ENCODE assay signal across 8 cellular contexts in the genomic region with DNA sequence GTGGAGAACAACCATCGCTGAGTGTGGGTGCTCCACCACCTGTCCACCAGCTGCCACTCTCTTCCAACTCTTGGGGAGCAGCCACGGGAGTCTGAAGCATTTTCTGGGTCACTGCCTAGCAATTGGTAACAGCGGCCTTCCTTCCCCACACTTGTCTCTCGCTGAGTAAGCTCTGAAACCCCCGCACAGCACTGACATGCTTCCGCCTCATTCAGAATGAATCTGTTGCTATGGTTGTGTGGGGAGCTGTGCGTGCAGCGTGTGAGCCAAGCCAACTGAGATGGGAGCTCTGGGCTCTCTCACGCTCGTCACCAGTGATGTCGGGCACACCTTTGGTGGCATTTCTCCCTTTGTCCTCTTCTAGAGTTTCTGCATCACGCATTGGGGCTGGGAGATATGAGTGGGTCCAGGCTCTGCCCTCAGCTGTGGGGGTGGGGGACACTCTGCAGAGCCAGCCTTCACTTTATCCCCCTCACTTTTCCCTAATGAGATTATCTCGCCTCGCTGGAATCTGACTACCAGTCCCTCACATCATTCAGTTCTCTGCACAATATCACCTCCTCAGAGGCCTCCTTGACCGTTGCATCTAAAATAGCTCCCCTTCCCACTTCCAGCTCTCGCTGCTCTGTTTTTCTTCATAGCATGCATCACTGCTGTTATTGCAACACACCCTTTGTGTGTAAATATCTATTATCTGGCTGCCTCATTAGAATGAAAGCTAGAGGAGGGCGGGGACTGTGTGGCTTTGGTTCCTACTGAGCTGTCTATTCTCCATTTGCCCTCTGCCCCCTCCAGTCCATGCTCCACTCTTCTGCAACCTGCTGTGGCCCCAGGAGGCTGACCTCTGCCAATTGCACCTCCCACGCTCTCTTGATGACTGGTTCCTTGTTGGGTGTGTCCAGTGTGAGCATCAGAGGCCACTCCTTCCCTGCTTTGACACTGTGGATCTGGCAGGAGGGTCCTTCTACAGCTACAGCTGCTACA.
DNase-seq lines count a peak whose midpoint lies in the region; ATAC-seq and TF ChIP-seq lines count a peak whose summit lies in the region.

No MANE protein-coding gene starts in this region.

- H3K36me3 Mint-ChIP-seq in mesothelial cell of epicardium: no peaks in the 10 kb centered on the region

- H3K27ac ChIP-seq in ectodermal cell (ENCODE audit: insufficient read depth, low read depth, low read length, poor library complexity, severe bottlenecking): peak overlapping the region; percentile 86
- peak overlapping the region in 1 of 2 donors; percentile 29 for H3K27ac ChIP-seq in uterus
- H3K27ac ChIP-seq in breast epithelium: no peak overlapping the region

- DNase-seq in DMS79 (lab: John Stamatoyannopoulos, UW) (peak; percentile 74), NB4 (ENCODE audit: low read depth) (peak; percentile 22), uterus (peak; percentile 31 to 38), breast epithelium (ENCODE audit: low spot score in 2 of 2) (no peak), mesothelial cell of epicardium (ENCODE audit: low spot score in 2 of 2, unreplicated experiment in 2 of 2) (no peak)

- H3K4me1 ChIP-seq in ectodermal cell (ENCODE audit: control insufficient read depth, insufficient read depth, low read length): peaks cover 42% of the 10 kb centered on the region
- no peaks in the 10 kb centered on the region for H3K4me1 ChIP-seq in uterus
- no peaks in the 10 kb centered on the region for H3K4me1 ChIP-seq in breast epithelium

- peaks cover 10% of the 10 kb centered on the region for H3K4me1 Mint-ChIP-seq in mesothelial cell of epicardium

- H3K4me3 ChIP-seq in NB4 (ENCODE audit: low read depth, low read length): no peak overlapping the region
- no peak overlapping the region for H3K4me3 ChIP-seq in ectodermal cell (ENCODE audit: insufficient read depth, low read depth, low read length)
- H3K4me3 ChIP-seq in uterus: no peak overlapping the region
- H3K4me3 ChIP-seq in breast epithelium: no peak overlapping the region

- TF ChIP-seq POLR2A in NB4 (IDR thresholded peaks at IDR 0.05; ENCODE audit: extremely low read depth, insufficient read length): no peak
- no peak for TF ChIP-seq POLR2A in uterus (IDR thresholded peaks at IDR 0.05)
- TF ChIP-seq POLR2A in breast epithelium (IDR thresholded peaks at IDR 0.05): no peak

- H3K36me3 ChIP-seq in ectodermal cell (ENCODE audit: control insufficient read depth, insufficient read depth, low read length) (no peaks in the 10 kb centered on the region), uterus (no peaks in the 10 kb centered on the region), breast epithelium (no peaks in the 10 kb centered on the region)

- intact Hi-C loops in uterus (cut with DNase I; ENCODE audit: low total_unique reads) (no loop called here), breast epithelium (cut with DNase I; ENCODE audit: low total_unique reads) (no loop called here)

- H3K27me3 Mint-ChIP-seq in mesothelial cell of epicardium (ENCODE audit: low read depth): peaks cover 19% of the 10 kb centered on the region

- ATAC-seq in GM21381 (IDR thresholded peaks at IDR 0.05; ENCODE audit: unreplicated experiment): peak; percentile 80
- ATAC-seq in HG02840 (IDR thresholded peaks at IDR 0.05; ENCODE audit: low FRiP score, unreplicated experiment): no peak

- H3K9me3 Mint-ChIP-seq in mesothelial cell of epicardium: peaks cover 4% of the 10 kb centered on the region

- H3K9me3 ChIP-seq in ectodermal cell (ENCODE audit: control insufficient read depth, low read length) (no peaks in the 10 kb centered on the region), uterus (no peaks in the 10 kb centered on the region), breast epithelium (no peaks in the 10 kb centered on the region)

- TF ChIP-seq CTCF in NB4 (IDR thresholded peaks at IDR 0.05; ENCODE audit: low read depth, low read length) (no peak), uterus (IDR thresholded peaks at IDR 0.05) (no peak), breast epithelium (IDR thresholded peaks at IDR 0.05) (no peak), mesothelial cell of epicardium (IDR thresholded peaks at IDR 0.05; ENCODE audit: unreplicated experiment) (no peak)

- no peak overlapping the region for H3K4me3 Mint-ChIP-seq in mesothelial cell of epicardium

- 48 to 51% methylated on average over 18 of the region's 18 CpGs for WGBS in ectodermal cell, 2 experiments

- no peaks in the 10 kb centered on the region for H3K27me3 ChIP-seq in ectodermal cell (ENCODE audit: control insufficient read depth, insufficient read depth, low read length, poor library complexity, severe bottlenecking)
- H3K27me3 ChIP-seq in uterus: no peaks in the 10 kb centered on the region
- no peaks in the 10 kb centered on the region for H3K27me3 ChIP-seq in breast epithelium

- no peak overlapping the region for H3K27ac Mint-ChIP-seq in mesothelial cell of epicardium

Comparison
In these comparisons a context has a peak if more than half of its experiments do, and no peak if none do; other contexts are left out.
1. DNase-seq: peak in DMS79 (single experiment), NB4 (single experiment) and uterus (2 of 2); none in breast epithelium (0 of 2) and mesothelial cell of epicardium (0 of 2).